In genomic region chr6:153218184-153218792, GRCh38 we compare ENCODE assay signal across 33 cellular contexts.
A peak's percentile ranks its signal among the peaks of the same experiment; 100 is the strongest.
DNase-seq lines count a peak whose midpoint lies in the region; ATAC-seq, FAIRE-seq and TF ChIP-seq lines count a peak whose summit lies in the region.
"Had no signal": no experiment of that assay in that cellular context is flagged by ENCODE, and none has a peak within 500 bp of the region (broad histone marks: within the 10 kb centered on the region; RNA-seq: fewer than 3 reads in every experiment).

No MANE protein-coding gene starts in this region.

- no peaks in the 10 kb centered on the region for H3K9me3 ChIP-seq in HepG2 (ENCODE audit: low read length)
- no peaks in the 10 kb centered on the region for H3K9me3 ChIP-seq in right lobe of liver
- H3K9me3 ChIP-seq in PC-9 (ENCODE audit: insufficient read depth, low read depth) = no peaks in the 10 kb centered on the region
- 0 out of 2 replicates have a peak, but pooled peaks cover 4% of the 10 kb centered on the region for H3K9me3 ChIP-seq in K562 (replicated peaks; ENCODE audit: control insufficient read depth, insufficient read depth, low read depth, low read length)
- H3K9me3 ChIP-seq: A549; BE2C; BLaER1; BLaER1 treated with 17β-estradiol and CSF1 and Interleukin-3, amounts not matched to agents 10 nM and 100 nM; Caco-2 had no signal

- no peak for DNase-seq in HepG2 (ENCODE audit: low spot score)
- no peak for DNase-seq in right lobe of liver
- no peak for DNase-seq in PC-9
- DNase-seq in K562 (ENCODE audit: extremely low read depth in 1 of 4, low spot score in 3 of 4) = no peak
- no peak for DNase-seq in middle frontal gyrus (ENCODE audit: extremely low spot score, low spot score)
- no peak for DNase-seq in NCI-H1048 (lab: John Stamatoyannopoulos, UW)
- DNase-seq: 8988T; ACHN; AML-193; BE2C; C1 segment of cervical spinal cord; Caco-2; Calu3; CD4-positive, alpha-beta memory T cell; CD4-positive, alpha-beta T cell; CD4-positive, CD25-positive, alpha-beta regulatory T cell; CD8-positive, alpha-beta memory T cell; CD8-positive, alpha-beta T cell; COR-L47; DMS 273 treated with DMSO at 0.1 percent for 48 hours; DMS153; DMS53; DMS79; DMS79 treated with DMSO at 0.1 percent for 48 hours; DND-41; EL had no signal

- BruUV-seq in HepG2 (replicated peaks; lab: Mats Ljungman, UMichigan) (no TSS peak), PC-9 (replicated peaks; lab: Mats Ljungman, UMichigan) (no TSS peak), K562 (replicated peaks; lab: Mats Ljungman, UMichigan) (no TSS peak)

- TF ChIP-seq EP300 in HepG2 (IDR thresholded peaks at IDR 0.05; ENCODE audit: low read depth in 2 of 2, low read length in 2 of 2) (no peak), HepG2 (CRISPR knock-in tag; IDR thresholded peaks at IDR 0.05; ENCODE audit: borderline replicate concordance) (no peak), K562 (IDR thresholded peaks at IDR 0.05; ENCODE audit: low read length) (no peak)

- in situ Hi-C loops in HepG2 (cut with HindIII; ENCODE audit: extremely low pct_ligation_motif_present, low pct_unique_long_range_greater_than_20kb) (no loop called here), K562 (cut with MboI) (no loop called here)

- H3K4me1 ChIP-seq in HepG2 (ENCODE audit: insufficient read depth, low read length) = no peaks in the 10 kb centered on the region
- no peaks in the 10 kb centered on the region for H3K4me1 ChIP-seq in right lobe of liver
- no peaks in the 10 kb centered on the region for H3K4me1 ChIP-seq in PC-9 (replicated peaks; ENCODE audit: insufficient read depth)
- H3K4me1 ChIP-seq in K562 (replicated peaks in 1 of 2; ENCODE audit: control insufficient read depth in 2 of 2, insufficient read depth in 2 of 2, low read length in 2 of 2) = no peaks in the 10 kb centered on the region
- H3K4me1 ChIP-seq: A549, BE2C, BLaER1, Caco-2 had no signal

- H3K9me1 ChIP-seq in K562 (ENCODE audit: control insufficient read depth, insufficient read depth, low read length) = no peaks in the 10 kb centered on the region

- H3K4me3 ChIP-seq in HepG2 (replicated peaks in 1 of 3; ENCODE audit: insufficient read depth in 1 of 3, low read depth in 2 of 3, low read length in 3 of 3) (no peak overlapping the region), right lobe of liver (no peak overlapping the region), PC-9 (no peak overlapping the region), K562 (no peak overlapping the region)
- H3K4me3 ChIP-seq: A549; BLaER1; BLaER1 treated with 17β-estradiol and CSF1 and Interleukin-3, amounts not matched to agents 10 nM and 100 nM had no signal

- POLR2A ChIA-PET in HepG2 (lab: Yijun Ruan, JAX) (no interaction called here), PC-9 (lab: Charles Lee; ENCODE audit: unreplicated experiment) (no interaction called here), K562 (lab: Yijun Ruan, JAX) (no interaction called here)

- CTCF ChIA-PET in HepG2 (lab: Yijun Ruan, JAX; ENCODE audit: low intra/inter-chr PET ratio, low total read pairs) = no interaction called here
- CTCF ChIA-PET in PC-9 (lab: Charles Lee) = no interaction called here
- CTCF ChIA-PET in K562 (lab: Yijun Ruan, JAX; ENCODE audit: low intra/inter-chr PET ratio) = no interaction called here

- H3K79me2 ChIP-seq in HepG2 (ENCODE audit: insufficient read depth, low read length) (no peaks in the 10 kb centered on the region), PC-9 (ENCODE audit: low read depth) (no peaks in the 10 kb centered on the region), K562 (ENCODE audit: control insufficient read depth, insufficient read depth, low read length) (no peaks in the 10 kb centered on the region)

- no peaks in the 10 kb centered on the region for H3K36me3 ChIP-seq in HepG2 (replicated peaks in 1 of 2; ENCODE audit: control insufficient read depth in 1 of 2, insufficient read depth in 2 of 2, low read length in 2 of 2)
- no peaks in the 10 kb centered on the region for H3K36me3 ChIP-seq in right lobe of liver
- no peaks in the 10 kb centered on the region for H3K36me3 ChIP-seq in PC-9 (ENCODE audit: low read depth)
- no peaks in the 10 kb centered on the region for H3K36me3 ChIP-seq in K562 (ENCODE audit: control insufficient read depth, insufficient read depth, low read length)
- H3K36me3 ChIP-seq: BE2C; BLaER1; BLaER1 treated with 17β-estradiol and CSF1 and Interleukin-3, amounts not matched to agents 10 nM and 100 nM had no signal

- TF ChIP-seq RAD21 in HepG2 (CRISPR knock-in tag; IDR thresholded peaks at IDR 0.05) (no peak), K562 (CRISPR knock-in tag; conservative IDR thresholded peaks at IDR 0.05 in 1 of 2, IDR thresholded peaks at IDR 0.05 in 1 of 2) (no peak)

- TF ChIP-seq POLR2A in HepG2 (IDR thresholded peaks at IDR 0.05; ENCODE audit: insufficient read depth in 1 of 2, low read depth in 2 of 2, low read length in 2 of 2) (no peak), right lobe of liver (IDR thresholded peaks at IDR 0.05) (no peak), K562 (conservative IDR thresholded peaks at IDR 0.05) (no peak)

- no peaks in the 10 kb centered on the region; a peak in 1 of 5 replicates for H3K27me3 ChIP-seq in HepG2 (ENCODE audit: control insufficient read depth in 1 of 2, insufficient read depth in 2 of 2, low read length in 2 of 2)
- no peaks in the 10 kb centered on the region for H3K27me3 ChIP-seq in right lobe of liver
- H3K27me3 ChIP-seq in PC-9 (ENCODE audit: insufficient read depth, low read depth) = no peaks in the 10 kb centered on the region
- H3K27me3 ChIP-seq in K562 (ENCODE audit: control insufficient read depth in 2 of 2, insufficient read depth in 2 of 2, low read length in 2 of 2) = no peaks in the 10 kb centered on the region
- H3K27me3 ChIP-seq: BE2C; BLaER1; BLaER1 treated with 17β-estradiol and CSF1 and Interleukin-3, amounts not matched to agents 10 nM and 100 nM had no signal

- 10% methylated on average over 3 of the region's 3 CpGs for WGBS in HepG2 (ENCODE audit: low lambda C conversion rate)
- 47% methylated on average over 3 of the region's 3 CpGs for WGBS in right lobe of liver (ENCODE audit: insufficient coverage, low coverage, low lambda C conversion rate, missing lambda C conversion rate)
- 0% methylated on average over 2 of the region's 3 CpGs for WGBS in K562 (ENCODE audit: insufficient coverage, low coverage, missing lambda C conversion rate)

- no peak overlapping the region for H3K9ac ChIP-seq in HepG2 (ENCODE audit: insufficient read depth, low read depth, low read length)
- no peak overlapping the region for H3K9ac ChIP-seq in K562 (ENCODE audit: insufficient read depth in 1 of 2, low read depth in 2 of 2, low read length in 2 of 2)
- H3K9ac ChIP-seq: BLaER1; BLaER1 treated with 17β-estradiol and CSF1 and Interleukin-3, amounts not matched to agents 10 nM and 100 nM had no signal

- ATAC-seq in HepG2 = no peak
- no peak for ATAC-seq in right lobe of liver
- no peak for ATAC-seq in K562
- ATAC-seq: A549; CD8-positive, alpha-beta T cell had no signal

- H3K9me2 ChIP-seq in PC-9 (ENCODE audit: insufficient read depth) = no peaks in the 10 kb centered on the region

- no peaks in the 10 kb centered on the region for H3F3A ChIP-seq in PC-9 (ENCODE audit: insufficient read depth, low read depth)

- no peak for TF ChIP-seq CTCF in HepG2 (CRISPR knock-in tag; IDR thresholded peaks at IDR 0.05)
- TF ChIP-seq CTCF in right lobe of liver (IDR thresholded peaks at IDR 0.05) = no peak
- TF ChIP-seq CTCF in PC-9 (conservative IDR thresholded peaks at IDR 0.05) = no peak
- TF ChIP-seq CTCF in K562 (IDR thresholded peaks at IDR 0.05 in 2 of 3, conservative IDR thresholded peaks at IDR 0.05 in 1 of 3; ENCODE audit: insufficient read depth in 2 of 3, low read depth in 1 of 3, low read length in 3 of 3) = no peak

- intact Hi-C loops in HepG2 (cut with micrococcal nuclease; ENCODE audit: unreplicated experiment) = no loop called here
- intact Hi-C loops in right lobe of liver (cut with DNase I) = no loop called here
- intact Hi-C loops in PC-9 (cut with micrococcal nuclease; ENCODE audit: unreplicated experiment) = no loop called here
- intact Hi-C loops in K562 (cut with micrococcal nuclease) = no loop called here

- no peak for FAIRE-seq in HepG2 (lab: Jason Lieb, UNC)
- no peak for FAIRE-seq in K562 (lab: Jason Lieb, UNC)
- FAIRE-seq: A204.1, A549, D721Med had no signal

- H3K27ac ChIP-seq in HepG2 (ENCODE audit: extremely low read length, insufficient read depth, low read length) (no peak overlapping the region), right lobe of liver (no peak overlapping the region), PC-9 (no peak overlapping the region), K562 (ENCODE audit: extremely low read depth, low read depth, low read length) (no peak overlapping the region)
- H3K27ac ChIP-seq: 22Rv1; A549; BLaER1; BLaER1 treated with 17β-estradiol and CSF1 and Interleukin-3, amounts not matched to agents 10 nM and 100 nM; C4-2B had no signal

- H4K20me1 ChIP-seq in HepG2 (ENCODE audit: insufficient read depth, low read length) (no peaks in the 10 kb centered on the region), PC-9 (ENCODE audit: insufficient read depth) (no peaks in the 10 kb centered on the region), K562 (replicated peaks; ENCODE audit: control insufficient read depth, insufficient read depth, low read length) (no peaks in the 10 kb centered on the region)
- H4K20me1 ChIP-seq: BLaER1; BLaER1 treated with 17β-estradiol and CSF1 and Interleukin-3, amounts not matched to agents 10 nM and 100 nM had no signal

- H3K4me2 ChIP-seq in HepG2 (ENCODE audit: low read depth, low read length) (no peak overlapping the region), PC-9 (no peak overlapping the region), K562 (ENCODE audit: insufficient read depth, low read length) (no peak overlapping the region)
- H3K4me2 ChIP-seq: A549; BLaER1; BLaER1 treated with 17β-estradiol and CSF1 and Interleukin-3, amounts not matched to agents 10 nM and 100 nM had no signal

- H2AFZ ChIP-seq in HepG2 (ENCODE audit: low read length) = no peak overlapping the region
- 0 out of 2 replicates have a peak overlapping the region, but pooled peaks have one; percentile 12 for H2AFZ ChIP-seq in PC-9
- no peak overlapping the region for H2AFZ ChIP-seq in K562 (ENCODE audit: low read depth, low read length)

TF ChIP-seq in HepG2, 621 proteins besides CTCF, POLR2A, EP300 and RAD21 (continues in another document):
- TF ChIP-seq HNRNPK (IDR thresholded peaks at IDR 0.05; ENCODE audit: low read depth, low read length, poor library complexity, severe bottlenecking) = peak; percentile 100

TF ChIP-seq in K562, 482 proteins besides CTCF, POLR2A, EP300 and RAD21 (continues in another document):
- TF ChIP-seq PCBP1 (IDR thresholded peaks at IDR 0.05; ENCODE audit: low read depth, low read length, poor library complexity, severe bottlenecking) (peak; percentile 53), GTF2B (IDR thresholded peaks at IDR 0.05; ENCODE audit: extremely low read depth, insufficient read length) (no peak), PCBP2 (IDR thresholded peaks at IDR 0.05; ENCODE audit: low read depth, low read length, poor library complexity, severe bottlenecking) (peak; percentile 94)

Comparison
In these comparisons a context has a peak if more than half of its experiments do, and no peak if none do; other contexts are left out.
1. Of the 241 proteins assayed by ChIP-seq in both HepG2 and K562: peak only in HepG2: none; only in K562: PCBP1 and PCBP2; in both: HNRNPK; in neither: 238.